15 cellular contexts compared by ENCODE assay signal in the genomic region with DNA sequence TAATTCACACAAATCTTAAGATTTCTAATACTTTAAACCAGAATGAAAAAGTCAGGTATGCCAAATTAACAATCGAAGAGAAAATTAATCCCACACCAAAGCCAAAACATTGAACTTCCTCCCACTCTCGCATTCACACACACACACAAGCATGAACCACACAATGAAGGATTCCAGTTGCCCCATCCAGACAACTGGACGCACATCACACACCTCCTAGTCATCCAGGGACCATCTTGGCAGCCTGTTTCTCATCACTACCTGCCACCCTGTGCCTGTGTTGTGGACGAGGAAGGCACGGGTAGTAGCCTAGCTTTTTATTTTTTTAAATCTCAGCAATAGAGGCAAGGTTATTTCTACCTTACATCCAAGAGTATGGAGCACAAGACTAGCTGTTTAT. TPM values are rescaled to one million over a fixed set of nuclear protein-coding genes. Genes with fewer than 3 reads are reported as not detected.
A peak's percentile ranks its signal among the peaks of the same experiment; 100 is the strongest.
DNase-seq lines count a peak whose midpoint lies in the region; ATAC-seq and TF ChIP-seq lines count a peak whose summit lies in the region.
"Had no signal": no experiment of that assay in that cellular context is flagged by ENCODE, and none has a peak within 500 bp of the region (broad histone marks: within the 10 kb centered on the region; RNA-seq: fewer than 3 reads in every experiment).

No MANE protein-coding gene starts in this region.

- no peak overlapping the region for H2AFZ ChIP-seq in OCI-LY7 (ENCODE audit: low read length)

- DNase-seq in activated CD8-positive, alpha-beta memory T cell treated with anti-CD3 and anti-CD28 coated beads, Interleukin-2, amount 10 ng/mL, durations not matched to agents 7 days and 5 days = no peak
- no peak for DNase-seq in activated CD8-positive, alpha-beta memory T cell treated with anti-CD3 and anti-CD28 coated beads, Interleukin-2, amount 50 U/mL, for 4 hours
- no peak for DNase-seq in OCI-LY7 (ENCODE audit: low spot score)
- DNase-seq in effector memory CD8-positive, alpha-beta T cell = no peak
- peak; percentile 30 for DNase-seq in osteocyte (ENCODE audit: extremely low spot score, unreplicated experiment)
- no peak for DNase-seq in left ventricle myocardium superior
- DNase-seq in mesothelial cell of epicardium (ENCODE audit: low spot score in 2 of 2, unreplicated experiment in 2 of 2) = no peak
- no peak for DNase-seq in hippocampal formation (lab: John Stamatoyannopoulos, UW)
- DNase-seq: colonic mucosa; H7; Karpas-422; NCI-H1436 treated with DMSO at 0.1 percent for 48 hours; RPMI8226; stimulated activated CD4-positive, alpha-beta T cell treated with anti-CD3 and anti-CD28 coated beads, Interleukin-15, amount 100 ng/mL, for 24 hours had no signal

- H3K79me2 ChIP-seq in OCI-LY7 (ENCODE audit: insufficient read depth, low read depth, low read length) = peaks cover 100% of the 10 kb centered on the region

- no peaks in the 10 kb centered on the region for H3K9me2 ChIP-seq in OCI-LY7 (ENCODE audit: insufficient read depth, low read length)

- POLR2A ChIA-PET in OCI-LY7 (lab: Charles Lee) = interaction anchor here (0.8 to 1.5 kb wide), 4 partner anchors 11 to 44 kb away, joined by 3 to 7 read pairs (median 4); no protein-coding TSS in a partner anchor

- TF ChIP-seq CTCF in OCI-LY7 (conservative IDR thresholded peaks at IDR 0.05; ENCODE audit: low read length) (no peak), osteocyte (IDR thresholded peaks at IDR 0.05) (no peak), mesothelial cell of epicardium (IDR thresholded peaks at IDR 0.05; ENCODE audit: unreplicated experiment) (no peak)

- peaks cover 4% of the 10 kb centered on the region; the same call in 1 of the 2 replicates for H3K36me3 ChIP-seq in OCI-LY7 (ENCODE audit: insufficient read depth, low read length)
- H3K36me3 ChIP-seq: colonic mucosa, thoracic aorta had no signal

- H3K27me3 Mint-ChIP-seq in activated CD8-positive, alpha-beta memory T cell treated with anti-CD3 and anti-CD28 coated beads, Interleukin-2, amount 10 ng/mL, durations not matched to agents 7 days and 5 days = no peaks in the 10 kb centered on the region
- no peaks in the 10 kb centered on the region for H3K27me3 Mint-ChIP-seq in effector memory CD8-positive, alpha-beta T cell
- H3K27me3 Mint-ChIP-seq in osteocyte (ENCODE audit: unreplicated experiment) (no peaks in the 10 kb centered on the region), mesothelial cell of epicardium (ENCODE audit: low read depth) (no peaks in the 10 kb centered on the region)

- H3K4me2 ChIP-seq in OCI-LY7 (ENCODE audit: low read length) = peak overlapping the region; percentile 52; the same call in 1 of the 2 replicates

- H3K9me3 ChIP-seq in OCI-LY7 (ENCODE audit: low read length) = no peaks in the 10 kb centered on the region
- H3K9me3 ChIP-seq: colonic mucosa, thoracic aorta had no signal

- ATAC-seq in activated CD8-positive, alpha-beta memory T cell treated with anti-CD3 and anti-CD28 coated beads, Interleukin-2, amount 10 ng/mL, durations not matched to agents 7 days and 5 days = no peak
- ATAC-seq in effector memory CD8-positive, alpha-beta T cell (replicated peaks) = no peak
- no peak for ATAC-seq in left ventricle myocardium superior

- H3K27ac ChIP-seq in OCI-LY7 (ENCODE audit: low read depth, low read length, poor library complexity, severe bottlenecking) = no peak overlapping the region
- H3K27ac ChIP-seq: colonic mucosa, thoracic aorta had no signal

- no peaks in the 10 kb centered on the region for H3K9me3 Mint-ChIP-seq in activated CD8-positive, alpha-beta memory T cell treated with anti-CD3 and anti-CD28 coated beads, Interleukin-2, amount 10 ng/mL, durations not matched to agents 7 days and 5 days (ENCODE audit: low read depth)
- H3K9me3 Mint-ChIP-seq in effector memory CD8-positive, alpha-beta T cell = no peaks in the 10 kb centered on the region
- H3K9me3 Mint-ChIP-seq in osteocyte (ENCODE audit: unreplicated experiment) (no peaks in the 10 kb centered on the region), mesothelial cell of epicardium (no peaks in the 10 kb centered on the region)

- H3K4me1 Mint-ChIP-seq in activated CD8-positive, alpha-beta memory T cell treated with anti-CD3 and anti-CD28 coated beads, Interleukin-2, amount 10 ng/mL, durations not matched to agents 7 days and 5 days = peaks cover 77% of the 10 kb centered on the region
- H3K4me1 Mint-ChIP-seq in effector memory CD8-positive, alpha-beta T cell (ENCODE audit: low read depth in 2 of 2) = peaks cover 54 to 69% of the 10 kb centered on the region in 2 donors
- peaks cover 69% of the 10 kb centered on the region for H3K4me1 Mint-ChIP-seq in osteocyte (ENCODE audit: unreplicated experiment)
- H3K4me1 Mint-ChIP-seq in mesothelial cell of epicardium = peaks cover 53% of the 10 kb centered on the region

- H3K27ac Mint-ChIP-seq in activated CD8-positive, alpha-beta memory T cell treated with anti-CD3 and anti-CD28 coated beads, Interleukin-2, amount 10 ng/mL, durations not matched to agents 7 days and 5 days = peak overlapping the region; percentile 36
- peak overlapping the region; percentile 51 to 83 for H3K27ac Mint-ChIP-seq in effector memory CD8-positive, alpha-beta T cell
- H3K27ac Mint-ChIP-seq in osteocyte (ENCODE audit: unreplicated experiment) = no peak overlapping the region
- H3K27ac Mint-ChIP-seq in mesothelial cell of epicardium = no peak overlapping the region

- peak overlapping the region; percentile 9 for H3K4me3 Mint-ChIP-seq in activated CD8-positive, alpha-beta memory T cell treated with anti-CD3 and anti-CD28 coated beads, Interleukin-2, amount 10 ng/mL, durations not matched to agents 7 days and 5 days
- H3K4me3 Mint-ChIP-seq in effector memory CD8-positive, alpha-beta T cell = peak overlapping the region; percentile 62 to 66
- H3K4me3 Mint-ChIP-seq in osteocyte (ENCODE audit: unreplicated experiment) (no peak overlapping the region), mesothelial cell of epicardium (no peak overlapping the region)

- peaks cover 15% of the 10 kb centered on the region for H4K20me1 ChIP-seq in OCI-LY7 (ENCODE audit: insufficient read depth, low read length)

- BruUV-seq in OCI-LY7 (replicated peaks; lab: Mats Ljungman, UMichigan) = no TSS peak

- H3K36me3 Mint-ChIP-seq in activated CD8-positive, alpha-beta memory T cell treated with anti-CD3 and anti-CD28 coated beads, Interleukin-2, amount 10 ng/mL, durations not matched to agents 7 days and 5 days = peaks cover 6% of the 10 kb centered on the region
- H3K36me3 Mint-ChIP-seq in effector memory CD8-positive, alpha-beta T cell (ENCODE audit: insufficient read depth) = peaks cover 20% of the 10 kb centered on the region
- H3K36me3 Mint-ChIP-seq in osteocyte (ENCODE audit: unreplicated experiment) = no peaks in the 10 kb centered on the region
- H3K36me3 Mint-ChIP-seq in mesothelial cell of epicardium = no peaks in the 10 kb centered on the region

- H3K4me3 ChIP-seq in OCI-LY7 (ENCODE audit: low read depth, low read length, poor library complexity, severe bottlenecking) = no peak overlapping the region
- H3K4me3 ChIP-seq: colonic mucosa, thoracic aorta had no signal

- intact Hi-C loops in OCI-LY7 (cut with micrococcal nuclease; ENCODE audit: unreplicated experiment) (no loop called here), left ventricle myocardium superior (cut with micrococcal nuclease) (no loop called here)

- CTCF ChIA-PET in activated CD8-positive, alpha-beta memory T cell treated with anti-CD3 and anti-CD28 coated beads, Interleukin-2, amount 10 ng/mL, durations not matched to agents 7 days and 5 days (lab: Charles Lee) = interaction anchor here (2.0 kb wide), 1 partner anchor 23 kb away, joined by 4 read pairs; no protein-coding TSS in a partner anchor
- CTCF ChIA-PET in OCI-LY7 (lab: Charles Lee; ENCODE audit: unreplicated experiment) = no interaction called here

- peaks cover 88% of the 10 kb centered on the region for H3K4me1 ChIP-seq in OCI-LY7 (ENCODE audit: insufficient read depth, low read length, poor library complexity, severe bottlenecking)

RNA-seq across cellular contexts. Expression of a gene that starts 15.2 kb away (rescaled TPM):
- total RNA-seq in activated CD8-positive, alpha-beta memory T cell treated with anti-CD3 and anti-CD28 coated beads, Interleukin-2, amount 10 ng/mL, durations not matched to agents 7 days and 5 days = 10 to 100 TPM; 28.1 to 30.9 TPM
- 9.7 and 9.8 TPM in 2 replicates for total RNA-seq in OCI-LY7 (2014; rRNA removed; shearing (Covaris generic))
- total RNA-seq in OCI-LY7 (2022) (14.8 and 18.8 TPM in 2 replicates), osteocyte (45.4 TPM in 2 replicates), left ventricle myocardium superior (37.2 TPM), mesothelial cell of epicardium (52.6 to 53.8 TPM (median 52.6 TPM) in 3 replicates)

Comparison
In these comparisons a context has a peak if more than half of its experiments do, and no peak if none do; other contexts are left out.
1. H3K27ac Mint-ChIP-seq: peak in activated CD8-positive, alpha-beta memory T cell treated with anti-CD3 and anti-CD28 coated beads, Interleukin-2, amount 10 ng/mL, durations not matched to agents 7 days and 5 days (single experiment) and effector memory CD8-positive, alpha-beta T cell (2 of 2); none in osteocyte (single experiment) and mesothelial cell of epicardium (single experiment).
2. H3K4me3 Mint-ChIP-seq: peak in activated CD8-positive, alpha-beta memory T cell treated with anti-CD3 and anti-CD28 coated beads, Interleukin-2, amount 10 ng/mL, durations not matched to agents 7 days and 5 days (single experiment) and effector memory CD8-positive, alpha-beta T cell (2 of 2); none in osteocyte (single experiment) and mesothelial cell of epicardium (single experiment).